Comparison of ENCODE assay signal across 9 cellular contexts in the genomic region with DNA sequence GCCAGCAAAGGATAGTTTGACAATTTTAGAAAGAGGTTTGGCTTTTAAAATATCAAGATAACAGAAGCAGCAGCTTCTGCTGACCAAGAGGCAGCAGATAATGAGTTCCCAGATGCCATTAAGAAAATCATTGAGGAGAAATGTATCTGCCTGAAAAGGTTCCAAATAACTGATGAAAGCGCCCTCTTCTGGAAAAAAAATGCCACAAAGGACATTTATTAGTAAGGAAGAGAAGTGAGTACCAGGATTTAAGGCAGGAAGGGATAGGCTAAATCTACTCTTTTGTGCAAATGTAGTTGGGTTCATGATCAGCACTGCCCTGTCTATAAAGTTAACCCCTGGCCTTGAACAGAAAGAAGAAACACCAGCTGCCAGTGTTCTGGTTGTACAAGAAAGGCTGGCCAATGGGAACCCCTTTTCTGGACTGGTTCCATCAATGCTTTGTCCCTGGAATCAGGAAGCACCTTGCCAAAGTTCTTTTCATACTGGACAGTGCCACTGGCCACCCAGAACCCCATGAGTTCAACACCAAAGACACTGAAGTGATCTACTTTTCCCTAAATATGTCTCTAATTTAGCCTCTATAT. TPM values are rescaled to one million over a fixed set of nuclear protein-coding genes. Genes with fewer than 3 reads are reported as not detected.
DNase-seq lines count a peak whose midpoint lies in the region; ATAC-seq and TF ChIP-seq lines count a peak whose summit lies in the region.
"Had no signal": no experiment of that assay in that cellular context is flagged by ENCODE, and none has a peak within 500 bp of the region (broad histone marks: within the 10 kb centered on the region; RNA-seq: fewer than 3 reads in every experiment).

No MANE protein-coding gene starts in this region.

- no peak overlapping the region for H3K9ac ChIP-seq in liver (ENCODE audit: low read depth in 1 of 2, low read length in 2 of 2)

- H3K4me3 Mint-ChIP-seq in activated B cell treated with CpG ODN at 0.5 μM for 24 hours: no peak overlapping the region

- no peaks in the 10 kb centered on the region for H3K9me3 Mint-ChIP-seq in activated B cell treated with CpG ODN at 0.5 μM for 24 hours
- H3K9me3 Mint-ChIP-seq: naive thymus-derived CD8-positive, alpha-beta T cell had no signal

- H3K4me3 ChIP-seq in liver (ENCODE audit: low read depth in 1 of 3, low read length in 3 of 3): no peak overlapping the region

- H3K27me3 ChIP-seq in liver (ENCODE audit: control insufficient read depth in 4 of 4, insufficient read depth in 4 of 4, low read length in 3 of 4): no peaks in the 10 kb centered on the region

- H3K27me3 Mint-ChIP-seq in activated B cell treated with CpG ODN at 0.5 μM for 24 hours: no peaks in the 10 kb centered on the region
- H3K27me3 Mint-ChIP-seq: naive thymus-derived CD8-positive, alpha-beta T cell had no signal

- intact Hi-C loops in activated B cell treated with CpG ODN at 0.5 μM for 24 hours (cut with micrococcal nuclease): loop anchor here (5.0 kb wide), 2 partner anchors 42 to 253 kb away; partner anchors contain the start of genes DHX57 and MORN2
- intact Hi-C loops in head of caudate nucleus (cut with DNase I): no loop called here

- no peak for ATAC-seq in activated B cell treated with CpG ODN at 0.5 μM for 24 hours (ENCODE audit: low read depth)

- no peaks in the 10 kb centered on the region for H3K9me3 ChIP-seq in liver (ENCODE audit: control insufficient read depth in 4 of 4, low read length in 3 of 4)

- H3K27ac ChIP-seq in liver (ENCODE audit: low read depth in 1 of 2, low read length in 2 of 2): no peak overlapping the region

- peaks cover 21% of the 10 kb centered on the region for H3K36me3 Mint-ChIP-seq in activated B cell treated with CpG ODN at 0.5 μM for 24 hours (ENCODE audit: low read depth)

- CTCF ChIA-PET in activated B cell treated with CpG ODN at 0.5 μM for 24 hours (lab: Charles Lee): interaction anchor here (1.4 kb wide), 1 partner anchor 254 kb away, joined by 6 read pairs; no protein-coding TSS in a partner anchor

- 55% methylated on average over 1 of the region's 1 CpG for WGBS in liver

- peaks cover 0 to 4% (median under 1%) of the 10 kb centered on the region in 4 donors for H3K36me3 ChIP-seq in liver (ENCODE audit: control insufficient read depth in 4 of 4, insufficient read depth in 3 of 4, low read depth in 1 of 4, low read length in 3 of 4)

- DNase-seq in DMS53 treated with DMSO at 0.1 percent for 48 hours (lab: John Stamatoyannopoulos, UW; ENCODE audit: unreplicated experiment): peak; percentile 1
- peak; percentile 53 for DNase-seq in KBM-7
- no peak for DNase-seq in activated B cell treated with CpG ODN at 0.5 μM for 24 hours
- no peak for DNase-seq in head of caudate nucleus
- no peak for DNase-seq in activated effector memory CD4-positive, alpha-beta T cell treated with Interleukin-2 at 50 U/mL for 16 hours
- DNase-seq in activated naive CD4-positive, alpha-beta T cell treated with Interleukin-2 at 50 U/mL for 16 hours: no peak
- no peak for DNase-seq in effector CD4-positive, alpha-beta T cell

- TF ChIP-seq CTCF in activated B cell treated with CpG ODN at 0.5 μM for 24 hours (IDR thresholded peaks at IDR 0.05): no peak
- TF ChIP-seq CTCF in liver (IDR thresholded peaks at IDR 0.05; ENCODE audit: low read depth, low read length, missing input control): peak; percentile 19

- in situ Hi-C loops in KBM-7 (cut with MboI; ENCODE audit: low pct_unique_long_range_greater_than_20kb, low sequenced_read_pairs): no loop called here

- peak overlapping the region; percentile 93 for H3K27ac Mint-ChIP-seq in activated B cell treated with CpG ODN at 0.5 μM for 24 hours

- H3K4me1 Mint-ChIP-seq in activated B cell treated with CpG ODN at 0.5 μM for 24 hours: peaks cover 40% of the 10 kb centered on the region

- no peaks in the 10 kb centered on the region for H3K4me1 ChIP-seq in liver (ENCODE audit: control insufficient read depth in 4 of 4, insufficient read depth in 4 of 4, low read length in 3 of 4)

- POLR2A ChIA-PET in activated B cell treated with CpG ODN at 0.5 μM for 24 hours (lab: Charles Lee): no interaction called here

- TF ChIP-seq RAD21 in liver (IDR thresholded peaks at IDR 0.05): peak; percentile 60 to 75

TF ChIP-seq in liver, 16 proteins besides CTCF, POLR2A, EP300 and RAD21:
- TF ChIP-seq NR2F2 (IDR thresholded peaks at IDR 0.05): no peak

RNA-seq across cellular contexts. Expression of gene DHX57, which starts 40.6 kb away (rescaled TPM):
- total RNA-seq in activated B cell treated with CpG ODN at 0.5 μM for 24 hours (20.4 and 21.5 TPM in 2 replicates), liver (1 to 10 TPM; 7.1 to 8.7 TPM)
- 1 to 10 TPM; 2.8 to 3.6 TPM for polyA plus RNA-seq in liver

RNA-seq across cellular contexts. Expression of gene MORN2, which starts 40.7 kb away (rescaled TPM):
- 4.1 and 4.8 TPM in 2 replicates for total RNA-seq in activated B cell treated with CpG ODN at 0.5 μM for 24 hours
- 1 to 10 TPM; 2.8 to 4.4 TPM for total RNA-seq in liver
- 10 to 100 TPM; 11.7 to 16.4 TPM for polyA plus RNA-seq in liver

RNA-seq across cellular contexts. Expression of gene ARHGEF33, which starts 54.6 kb away (rescaled TPM):
- total RNA-seq in activated B cell treated with CpG ODN at 0.5 μM for 24 hours (0.27 and 0.69 TPM in 2 replicates), liver (under 1 TPM; 0.05 to 0.33 TPM)
- polyA plus RNA-seq in liver: under 1 TPM in 1 of 2 donors, not detected in 1; 0.08 TPM
- polyA plus RNA-seq: naive thymus-derived CD8-positive, alpha-beta T cell had no signal

RNA-seq across cellular contexts. Expression of gene GEMIN6, which starts 57.1 kb away (rescaled TPM):
- 16.6 and 17.2 TPM in 2 replicates for total RNA-seq in activated B cell treated with CpG ODN at 0.5 μM for 24 hours
- total RNA-seq in liver: 1 to 10 TPM; 4.5 to 6.3 TPM
- polyA plus RNA-seq in liver: 10 to 100 TPM in 1 of 2 donors, 1 to 10 TPM in 1; 5.0 to 13.9 TPM

Comparison
In these comparisons a context has a peak if more than half of its experiments do, and no peak if none do; other contexts are left out.
1. DNase-seq: peak in DMS53 treated with DMSO at 0.1 percent for 48 hours (single experiment) and KBM-7 (single experiment); none in activated B cell treated with CpG ODN at 0.5 μM for 24 hours (single experiment), head of caudate nucleus (0 of 42), activated effector memory CD4-positive, alpha-beta T cell treated with Interleukin-2 at 50 U/mL for 16 hours (single experiment), activated naive CD4-positive, alpha-beta T cell treated with Interleukin-2 at 50 U/mL for 16 hours (single experiment) and effector CD4-positive, alpha-beta T cell (single experiment).